Comparison of ENCODE assay signal across 1 cellular context in the genomic region with DNA sequence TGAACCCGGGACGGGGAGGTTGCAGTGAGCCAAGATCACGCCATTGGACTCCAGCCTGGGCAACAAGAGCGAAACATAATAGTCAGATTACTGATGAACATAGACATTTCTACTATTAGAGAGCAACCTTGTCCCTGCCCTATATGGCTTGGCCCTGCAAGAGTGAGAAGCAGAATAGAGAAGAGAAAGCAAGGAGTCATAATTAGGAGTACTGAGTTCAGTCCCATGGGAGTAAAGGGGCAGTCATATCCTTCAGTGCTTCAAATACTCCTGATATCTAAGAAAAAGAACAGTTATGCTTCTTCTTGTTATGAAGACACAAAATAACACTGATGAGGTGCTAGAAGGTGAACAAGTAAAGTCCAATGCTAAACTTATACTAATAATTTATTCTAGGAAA.
TF ChIP-seq lines count a peak whose summit lies in the region.

No MANE protein-coding gene starts in this region.

TF ChIP-seq in GM12878, 131 proteins besides CTCF, POLR2A, EP300 and RAD21:
- TF ChIP-seq MEF2B (IDR thresholded peaks at IDR 0.05; ENCODE audit: partially characterized antibody, poor library complexity, severe bottlenecking): peak; percentile 63
- TF ChIP-seq ZNF24 (IDR thresholded peaks at IDR 0.05): peak; percentile 56; the same call in 1 of the 2 replicates
- TF ChIP-seq FOXK2 (IDR thresholded peaks at IDR 0.05): no peak
